10 cellular contexts compared by ENCODE assay signal in genomic region chr20:45337367-45338120, GRCh38. TPM values are rescaled to one million over a fixed set of nuclear protein-coding genes. Genes with fewer than 3 reads are reported as not detected.
DNase-seq lines count a peak whose midpoint lies in the region; ATAC-seq, FAIRE-seq and TF ChIP-seq lines count a peak whose summit lies in the region.
"Had no signal": no experiment of that assay in that cellular context is flagged by ENCODE, and none has a peak within 500 bp of the region (broad histone marks: within the 10 kb centered on the region; RNA-seq: fewer than 3 reads in every experiment).

No MANE protein-coding gene starts in this region.

- peak overlapping the region; percentile 63 for H3K4me2 ChIP-seq in mammary epithelial cell (ENCODE audit: insufficient read depth, low read depth, low read length)
- peak overlapping the region; percentile 55 for H3K4me2 ChIP-seq in keratinocyte (ENCODE audit: control insufficient read depth, extremely low read depth, insufficient read depth, low read depth, low read length)

- POLR2A ChIA-PET in activated CD8-positive, alpha-beta T cell treated with anti-CD3 and anti-CD28 coated beads for 36 hours (lab: Charles Lee) = interaction anchor here (3.6 kb wide), 1 partner anchor 10 kb away, joined by 20 read pairs; the partner anchor contains the start of gene SDC4

- ATAC-seq in stimulated activated effector memory CD8-positive, alpha-beta T cell treated with anti-CD3 and anti-CD28 coated beads, Interleukin-12 subunit alpha, Interleukin-12 subunit beta, amount 100 ng/mL, for 72 hours = no peak
- ATAC-seq in esophagus mucosa (no peak), HG02642 (IDR thresholded peaks at IDR 0.05; ENCODE audit: poor library complexity, unreplicated experiment) (no peak)
- no peak for ATAC-seq in activated CD8-positive, alpha-beta T cell treated with anti-CD3 and anti-CD28 coated beads for 36 hours

- H3K9me3 ChIP-seq in mammary epithelial cell (replicated peaks; ENCODE audit: insufficient read depth, low read length) (no peaks in the 10 kb centered on the region), keratinocyte (ENCODE audit: control insufficient read depth, low read depth, low read length) (no peaks in the 10 kb centered on the region)

- intact Hi-C loops in mammary epithelial cell (cut with micrococcal nuclease) = loop anchor here (1.0 kb wide), 1 partner anchor 444 kb away; no protein-coding TSS in a partner anchor
- intact Hi-C loops in activated CD8-positive, alpha-beta T cell treated with anti-CD3 and anti-CD28 coated beads for 36 hours (cut with micrococcal nuclease) = no loop called here

- CTCF ChIA-PET in mammary epithelial cell (lab: Charles Lee; ENCODE audit: low non-redundant PET) = no interaction called here
- CTCF ChIA-PET in activated CD8-positive, alpha-beta T cell treated with anti-CD3 and anti-CD28 coated beads for 36 hours (lab: Charles Lee) = interaction anchor here (1.0 to 1.4 kb wide), 3 partner anchors 26 to 71 kb away, joined by 3 to 4 read pairs (median 4); partner anchors contain the start of genes DBNDD2 and SYS1

- in situ Hi-C loops in mammary epithelial cell (cut with MboI; ENCODE audit: low sequenced_read_pairs in 2 of 2) = no loop called here

- H3K4me3 ChIP-seq in HFF-Myc (replicated peaks; ENCODE audit: low read depth, low read length) = no peak overlapping the region
- no peak overlapping the region for H3K4me3 ChIP-seq in mammary epithelial cell (replicated peaks in 1 of 3; ENCODE audit: insufficient read depth in 1 of 3, low read depth in 2 of 3, low read length in 3 of 3)
- H3K4me3 ChIP-seq in keratinocyte (ENCODE audit: control insufficient read depth in 2 of 3, extremely low read depth in 1 of 3, insufficient read depth in 2 of 3, low read depth in 1 of 3, low read length in 3 of 3) = peak overlapping the region in 1 of 3 experiments; percentile 2

- no peak overlapping the region for H3K4me3 Mint-ChIP-seq in stimulated activated effector memory CD8-positive, alpha-beta T cell treated with anti-CD3 and anti-CD28 coated beads, Interleukin-12 subunit alpha, Interleukin-12 subunit beta, amount 100 ng/mL, for 72 hours
- no peak overlapping the region for H3K4me3 Mint-ChIP-seq in activated CD8-positive, alpha-beta T cell treated with anti-CD3 and anti-CD28 coated beads for 36 hours
- H3K4me3 Mint-ChIP-seq: activated naive CD8-positive, alpha-beta T cell treated with anti-CD3 and anti-CD28 coated beads, Interleukin-2, amount 10 ng/mL, durations not matched to agents 7 days and 5 days had no signal

- TF ChIP-seq CTCF in HFF-Myc (IDR thresholded peaks at IDR 0.05; ENCODE audit: low read depth, low read length, missing control alignments) (no peak), mammary epithelial cell (conservative IDR thresholded peaks at IDR 0.05 in 1 of 2, IDR thresholded peaks at IDR 0.05 in 1 of 2; ENCODE audit: extremely low read depth in 1 of 2, insufficient read depth in 1 of 2, low read depth in 1 of 2, low read length in 2 of 2) (no peak), keratinocyte (optimal IDR thresholded peaks at IDR 0.05 in 1 of 3, IDR thresholded peaks at IDR 0.05 in 1 of 3, conservative IDR thresholded peaks at IDR 0.05 in 1 of 3; ENCODE audit: extremely low read depth in 1 of 3, insufficient read depth in 2 of 3, low read length in 3 of 3) (no peak)
- no peak for TF ChIP-seq CTCF in activated CD8-positive, alpha-beta T cell treated with anti-CD3 and anti-CD28 coated beads for 36 hours (IDR thresholded peaks at IDR 0.05)

- peak; percentile 67 for FAIRE-seq in keratinocyte (lab: Jason Lieb, UNC)

- H3K27ac ChIP-seq in mammary epithelial cell (ENCODE audit: insufficient read depth, low read depth, low read length) (peak overlapping the region; percentile 96), keratinocyte (ENCODE audit: control insufficient read depth, insufficient read depth, low read length) (peak overlapping the region; percentile 98)

- H3K27me3 ChIP-seq in mammary epithelial cell (ENCODE audit: insufficient read depth, low read length) (no peaks in the 10 kb centered on the region), keratinocyte (ENCODE audit: control insufficient read depth, extremely low read depth, insufficient read depth, low read length) (no peaks in the 10 kb centered on the region)

- peak; percentile 66 for DNase-seq in HFF-Myc (ENCODE audit: extremely low read depth, low read depth)
- peak; percentile 81 for DNase-seq in mammary epithelial cell
- no peak for DNase-seq in keratinocyte (ENCODE audit: low read depth, low spot score)
- no peak for DNase-seq in stimulated activated effector memory CD8-positive, alpha-beta T cell treated with anti-CD3 and anti-CD28 coated beads, Interleukin-12 subunit alpha, Interleukin-12 subunit beta, amount 100 ng/mL, for 72 hours (ENCODE audit: low spot score in 2 of 2)
- no peak for DNase-seq in 8988T
- no peak for DNase-seq in activated CD8-positive, alpha-beta T cell treated with anti-CD3 and anti-CD28 coated beads for 36 hours
- DNase-seq: activated naive CD8-positive, alpha-beta T cell treated with anti-CD3 and anti-CD28 coated beads, Interleukin-2, amount 10 ng/mL, durations not matched to agents 7 days and 5 days; NCI-H526 treated with DMSO at 0.1 percent for 48 hours had no signal

- dilution Hi-C loops in mammary epithelial cell (cut with HindIII; ENCODE audit: low sequenced_read_pairs) (no loop called here), keratinocyte (cut with MboI; ENCODE audit: extremely low pct_ligation_motif_present, low sequenced_read_pairs) (no loop called here)

- H2AFZ ChIP-seq in mammary epithelial cell (ENCODE audit: low read depth, low read length) (no peak overlapping the region), keratinocyte (ENCODE audit: control insufficient read depth, low read length) (no peak overlapping the region)

- H3K36me3 Mint-ChIP-seq in stimulated activated effector memory CD8-positive, alpha-beta T cell treated with anti-CD3 and anti-CD28 coated beads, Interleukin-12 subunit alpha, Interleukin-12 subunit beta, amount 100 ng/mL, for 72 hours = peaks cover 88% of the 10 kb centered on the region
- H3K36me3 Mint-ChIP-seq in activated CD8-positive, alpha-beta T cell treated with anti-CD3 and anti-CD28 coated beads for 36 hours (ENCODE audit: low read depth) = peaks cover 18% of the 10 kb centered on the region

- H3K27me3 Mint-ChIP-seq in activated CD8-positive, alpha-beta T cell treated with anti-CD3 and anti-CD28 coated beads for 36 hours = no peaks in the 10 kb centered on the region
- H3K27me3 Mint-ChIP-seq: activated naive CD8-positive, alpha-beta T cell treated with anti-CD3 and anti-CD28 coated beads, Interleukin-2, amount 10 ng/mL, durations not matched to agents 7 days and 5 days had no signal

- no peaks in the 10 kb centered on the region for H3K9me3 Mint-ChIP-seq in stimulated activated effector memory CD8-positive, alpha-beta T cell treated with anti-CD3 and anti-CD28 coated beads, Interleukin-12 subunit alpha, Interleukin-12 subunit beta, amount 100 ng/mL, for 72 hours
- no peaks in the 10 kb centered on the region for H3K9me3 Mint-ChIP-seq in activated CD8-positive, alpha-beta T cell treated with anti-CD3 and anti-CD28 coated beads for 36 hours
- H3K9me3 Mint-ChIP-seq: activated naive CD8-positive, alpha-beta T cell treated with anti-CD3 and anti-CD28 coated beads, Interleukin-2, amount 10 ng/mL, durations not matched to agents 7 days and 5 days had no signal

- peaks cover 28% of the 10 kb centered on the region for H3K36me3 ChIP-seq in mammary epithelial cell (ENCODE audit: insufficient read depth, low read length)
- peaks cover 27 to 49% of the 10 kb centered on the region in 2 experiments for H3K36me3 ChIP-seq in keratinocyte (ENCODE audit: control insufficient read depth in 2 of 2, extremely low read depth in 1 of 2, insufficient read depth in 2 of 2, low read length in 2 of 2)

- TSS peak; percentile 20 for BruUV-seq in mammary epithelial cell (replicated peaks; lab: Mats Ljungman, UMichigan)

- H3K27ac Mint-ChIP-seq in stimulated activated effector memory CD8-positive, alpha-beta T cell treated with anti-CD3 and anti-CD28 coated beads, Interleukin-12 subunit alpha, Interleukin-12 subunit beta, amount 100 ng/mL, for 72 hours = peak overlapping the region; percentile 55
- H3K27ac Mint-ChIP-seq in activated CD8-positive, alpha-beta T cell treated with anti-CD3 and anti-CD28 coated beads for 36 hours = no peak overlapping the region
- H3K27ac Mint-ChIP-seq: activated naive CD8-positive, alpha-beta T cell treated with anti-CD3 and anti-CD28 coated beads, Interleukin-2, amount 10 ng/mL, durations not matched to agents 7 days and 5 days had no signal

- H3K4me1 Mint-ChIP-seq in stimulated activated effector memory CD8-positive, alpha-beta T cell treated with anti-CD3 and anti-CD28 coated beads, Interleukin-12 subunit alpha, Interleukin-12 subunit beta, amount 100 ng/mL, for 72 hours = peaks cover 24% of the 10 kb centered on the region
- peaks cover 1% of the 10 kb centered on the region for H3K4me1 Mint-ChIP-seq in activated CD8-positive, alpha-beta T cell treated with anti-CD3 and anti-CD28 coated beads for 36 hours (ENCODE audit: low read depth)
- H3K4me1 Mint-ChIP-seq: activated naive CD8-positive, alpha-beta T cell treated with anti-CD3 and anti-CD28 coated beads, Interleukin-2, amount 10 ng/mL, durations not matched to agents 7 days and 5 days had no signal

- H3K79me2 ChIP-seq in mammary epithelial cell (ENCODE audit: insufficient read depth, low read length) (peaks cover 92% of the 10 kb centered on the region), keratinocyte (ENCODE audit: control insufficient read depth, insufficient read depth, low read length) (peaks cover 71% of the 10 kb centered on the region)

- peaks cover 2% of the 10 kb centered on the region for H3K9me1 ChIP-seq in keratinocyte (ENCODE audit: control insufficient read depth, extremely low read depth, insufficient read depth, low read length)

- WGBS in mammary epithelial cell (ENCODE audit: low coverage, missing lambda C conversion rate) = 28% methylated on average over 10 of the region's 15 CpGs

- H3K9ac ChIP-seq in mammary epithelial cell (ENCODE audit: insufficient read depth, low read length) (peak overlapping the region; percentile 68), keratinocyte (ENCODE audit: control insufficient read depth, extremely low read depth, insufficient read depth, low read length) (peak overlapping the region; percentile 79)

- H3K4me1 ChIP-seq in mammary epithelial cell (ENCODE audit: insufficient read depth, low read length) (peaks cover 71% of the 10 kb centered on the region), keratinocyte (ENCODE audit: control insufficient read depth, extremely low read depth, insufficient read depth, low read length) (peaks cover 68% of the 10 kb centered on the region)

- H4K20me1 ChIP-seq in mammary epithelial cell (ENCODE audit: insufficient read depth, low read length) = no peaks in the 10 kb centered on the region
- no peaks in the 10 kb centered on the region for H4K20me1 ChIP-seq in keratinocyte (ENCODE audit: control insufficient read depth, extremely low read depth, insufficient read depth, low read length)

RNA-seq across cellular contexts. Expression of gene SDC4, which starts 10.7 kb away (rescaled TPM):
- total RNA-seq in mammary epithelial cell (100 to 1,000 TPM; 276 to 550 TPM), esophagus mucosa (99.1 TPM)
- polyA plus RNA-seq in mammary epithelial cell (135 TPM), keratinocyte (114 to 206 TPM (median 140 TPM) in 3 replicates)
- polyA minus RNA-seq in mammary epithelial cell (326 TPM), keratinocyte (183 to 252 TPM (median 197 TPM) in 3 replicates)
- 28.2 TPM for polyA plus RNA-seq in keratinocyte (2011; ENCODE audit: low read depth)
- 68.5 and 78.5 TPM in 2 replicates for polyA plus RNA-seq in keratinocyte (2011; cell fraction: cytosol; rRNA removed)
- 189 and 212 TPM in 2 replicates for polyA plus RNA-seq in keratinocyte (2011; cell fraction: nucleus; rRNA removed)
- 187 and 229 TPM in 2 replicates for polyA plus RNA-seq in keratinocyte (2012; ENCODE audit: low replicate concordance)
- polyA minus RNA-seq in keratinocyte (2011; cell fraction: cytosol; rRNA and poly(A)+ RNA removed) = 145 TPM
- 171 and 233 TPM in 2 replicates for polyA minus RNA-seq in keratinocyte (2011; cell fraction: nucleus; rRNA and poly(A)+ RNA removed)
- 10 to 100 TPM; 21.1 to 22.0 TPM for total RNA-seq in activated CD8-positive, alpha-beta T cell treated with anti-CD3 and anti-CD28 coated beads for 36 hours

RNA-seq across cellular contexts. Expression of gene SYS1, which starts 25.4 kb away (rescaled TPM):
- 10 to 100 TPM; 20.9 to 25.0 TPM for total RNA-seq in mammary epithelial cell
- 35.1 TPM for polyA plus RNA-seq in mammary epithelial cell
- 40.9 TPM for polyA minus RNA-seq in mammary epithelial cell
- 16.8 to 29.8 TPM (median 22.0 TPM) in 3 replicates for polyA plus RNA-seq in keratinocyte
- polyA plus RNA-seq in keratinocyte (2011; ENCODE audit: low read depth) = 2.4 TPM
- 18.0 and 21.4 TPM in 2 replicates for polyA plus RNA-seq in keratinocyte (2011; cell fraction: cytosol; rRNA removed)
- polyA plus RNA-seq in keratinocyte (2011; cell fraction: nucleus; rRNA removed) = 17.8 and 20.3 TPM in 2 replicates
- polyA plus RNA-seq in keratinocyte (2012; ENCODE audit: low replicate concordance) = 13.0 and 16.6 TPM in 2 replicates
- 41.4 to 75.8 TPM (median 52.7 TPM) in 3 replicates for polyA minus RNA-seq in keratinocyte
- polyA minus RNA-seq in keratinocyte (2011; cell fraction: cytosol; rRNA and poly(A)+ RNA removed) = 55.8 TPM
- 14.1 and 18.9 TPM in 2 replicates for polyA minus RNA-seq in keratinocyte (2011; cell fraction: nucleus; rRNA and poly(A)+ RNA removed)
- total RNA-seq in esophagus mucosa = 13.7 TPM
- total RNA-seq in activated CD8-positive, alpha-beta T cell treated with anti-CD3 and anti-CD28 coated beads for 36 hours = 10 to 100 TPM; 19.6 to 20.7 TPM

RNA-seq across cellular contexts. Expression of gene MATN4, which starts 29.4 kb away (rescaled TPM):
- total RNA-seq in mammary epithelial cell (under 1 TPM in 1 of 2 donors, not detected in 1; 0.24 TPM), esophagus mucosa (0.16 TPM)
- polyA plus RNA-seq in mammary epithelial cell (0.06 TPM), keratinocyte (0.08 TPM in 1 of 3 replicates, not detected in the others)
- polyA minus RNA-seq in mammary epithelial cell (not detected), keratinocyte (not detected in 3 replicates)
- 0.12 TPM for polyA plus RNA-seq in keratinocyte (2011; ENCODE audit: low read depth)
- polyA plus RNA-seq in keratinocyte (2011; cell fraction: cytosol; rRNA removed) = not detected in 2 replicates
- 0.05 and 0.16 TPM in 2 replicates for polyA plus RNA-seq in keratinocyte (2011; cell fraction: nucleus; rRNA removed)
- polyA plus RNA-seq in keratinocyte (2012; ENCODE audit: low replicate concordance) = 0.17 TPM in 1 of 2 replicates, not detected in the other
- polyA minus RNA-seq in keratinocyte (2011; cell fraction: cytosol; rRNA and poly(A)+ RNA removed) = not detected
- not detected in 2 replicates for polyA minus RNA-seq in keratinocyte (2011; cell fraction: nucleus; rRNA and poly(A)+ RNA removed)
- 1 to 10 TPM in 1 of 2 experiments, under 1 TPM in 1; 0.74 to 1.2 TPM for total RNA-seq in activated CD8-positive, alpha-beta T cell treated with anti-CD3 and anti-CD28 coated beads for 36 hours

RNA-seq across cellular contexts. Expression of gene RBPJL, which starts 30.9 kb away (rescaled TPM):
- total RNA-seq in mammary epithelial cell (not detected), esophagus mucosa (not detected)
- polyA plus RNA-seq in mammary epithelial cell (not detected), keratinocyte (not detected in 3 replicates)
- polyA minus RNA-seq in mammary epithelial cell (not detected), keratinocyte (not detected in 3 replicates)
- polyA plus RNA-seq in keratinocyte (2011; ENCODE audit: low read depth) = not detected
- polyA plus RNA-seq in keratinocyte (2011; cell fraction: cytosol; rRNA removed) = not detected in 2 replicates
- polyA plus RNA-seq in keratinocyte (2011; cell fraction: nucleus; rRNA removed) = not detected in 2 replicates
- polyA plus RNA-seq in keratinocyte (2012; ENCODE audit: low replicate concordance) = not detected in 2 replicates
- not detected for polyA minus RNA-seq in keratinocyte (2011; cell fraction: cytosol; rRNA and poly(A)+ RNA removed)
- polyA minus RNA-seq in keratinocyte (2011; cell fraction: nucleus; rRNA and poly(A)+ RNA removed) = not detected in 2 replicates
- total RNA-seq in activated CD8-positive, alpha-beta T cell treated with anti-CD3 and anti-CD28 coated beads for 36 hours = not detected
- total RNA-seq: activated naive CD8-positive, alpha-beta T cell treated with anti-CD3 and anti-CD28 coated beads, Interleukin-2, amount 10 ng/mL, durations not matched to agents 7 days and 5 days had no signal

RNA-seq across cellular contexts. Expression of gene TP53TG5, which starts 40.6 kb away (rescaled TPM):
- total RNA-seq in mammary epithelial cell (not detected), esophagus mucosa (0.36 TPM)
- polyA plus RNA-seq in mammary epithelial cell (not detected), keratinocyte (not detected in 3 replicates)
- polyA minus RNA-seq in mammary epithelial cell (not detected), keratinocyte (not detected in 3 replicates)
- polyA plus RNA-seq in keratinocyte (2011; ENCODE audit: low read depth) = not detected
- polyA plus RNA-seq in keratinocyte (2011; cell fraction: cytosol; rRNA removed) = not detected in 2 replicates
- 0.22 TPM in 1 of 2 replicates, not detected in the other for polyA plus RNA-seq in keratinocyte (2011; cell fraction: nucleus; rRNA removed)
- 0.34 and 0.44 TPM in 2 replicates for polyA plus RNA-seq in keratinocyte (2012; ENCODE audit: low replicate concordance)
- not detected for polyA minus RNA-seq in keratinocyte (2011; cell fraction: cytosol; rRNA and poly(A)+ RNA removed)
- not detected in 2 replicates for polyA minus RNA-seq in keratinocyte (2011; cell fraction: nucleus; rRNA and poly(A)+ RNA removed)
- total RNA-seq in activated CD8-positive, alpha-beta T cell treated with anti-CD3 and anti-CD28 coated beads for 36 hours = under 1 TPM in 1 of 2 experiments, not detected in 1; 0.29 TPM
- total RNA-seq: activated naive CD8-positive, alpha-beta T cell treated with anti-CD3 and anti-CD28 coated beads, Interleukin-2, amount 10 ng/mL, durations not matched to agents 7 days and 5 days had no signal

Comparison
In these comparisons a context has a peak if more than half of its experiments do, and no peak if none do; other contexts are left out.
1. DNase-seq: peak in HFF-Myc (single experiment) and mammary epithelial cell (single experiment); none in keratinocyte (single experiment), stimulated activated effector memory CD8-positive, alpha-beta T cell treated with anti-CD3 and anti-CD28 coated beads, Interleukin-12 subunit alpha, Interleukin-12 subunit beta, amount 100 ng/mL, for 72 hours (0 of 2), 8988T (single experiment) and activated CD8-positive, alpha-beta T cell treated with anti-CD3 and anti-CD28 coated beads for 36 hours (single experiment).